Comparison of ENCODE assay signal across 12 cellular contexts in the genomic region with DNA sequence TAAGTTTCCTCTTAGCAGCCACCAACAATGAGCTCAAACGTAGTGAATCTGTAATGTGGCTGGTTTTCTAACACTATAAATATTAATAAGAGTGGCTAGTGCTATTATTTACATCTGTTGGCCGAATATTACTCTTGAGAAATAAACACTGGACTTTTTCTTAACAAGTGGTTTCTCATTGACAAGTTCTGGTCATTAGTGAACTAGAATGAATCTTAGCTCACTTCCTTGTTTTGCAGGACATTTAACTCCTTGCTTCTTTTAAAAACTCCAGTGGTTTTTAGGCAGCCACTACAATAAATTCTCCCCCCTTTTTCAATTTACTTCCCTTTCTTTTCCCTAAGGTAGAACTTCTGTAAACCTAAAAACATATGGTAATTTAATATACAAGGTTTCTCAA.
"Had no signal": no experiment of that assay in that cellular context is flagged by ENCODE, and none has a peak within 500 bp of the region (broad histone marks: within the 10 kb centered on the region; RNA-seq: fewer than 3 reads in every experiment).

No MANE protein-coding gene starts in this region.

- H3K36me3 Mint-ChIP-seq: neural progenitor cell had no signal

- H3K4me1 Mint-ChIP-seq: neural progenitor cell had no signal

- H2AFZ ChIP-seq: neural progenitor cell had no signal

- H3K4me3 ChIP-seq: coronary artery, neural progenitor cell, ovary, spleen, stomach had no signal

- H3K9me3 ChIP-seq: ovary, spleen, stomach had no signal

- H3K36me3 ChIP-seq: neural progenitor cell, ovary had no signal

- ATAC-seq: activated naive CD4-positive, alpha-beta T cell treated with anti-CD3 and anti-CD28 coated beads, Interleukin-2, amount 50 U/mL, for 72 hours; sciatic nerve had no signal

- H3K4me3 Mint-ChIP-seq: neural progenitor cell had no signal

- H3K27ac ChIP-seq: coronary artery, neural progenitor cell, ovary, spleen, stomach had no signal

- H3K27me3 ChIP-seq: neural progenitor cell, ovary, spleen, stomach had no signal

- H3K4me2 ChIP-seq: neural progenitor cell had no signal

- H3K4me1 ChIP-seq: neural progenitor cell, spleen, stomach had no signal

- H3K9ac ChIP-seq: neural progenitor cell had no signal

- H3K27ac Mint-ChIP-seq: activated naive CD4-positive, alpha-beta T cell treated with anti-CD3 and anti-CD28 coated beads, Interleukin-2, amount 50 U/mL, for 72 hours; neural progenitor cell had no signal

- DNase-seq: activated gamma-delta T cell; caudate nucleus; effector CD8-positive, alpha-beta T cell; foreskin melanocyte; ovary; spleen; stomach; SW 1271 had no signal

- H3K9me3 Mint-ChIP-seq: neural progenitor cell had no signal
